Comparison of ENCODE assay signal across 9 cellular contexts in the genomic region with DNA sequence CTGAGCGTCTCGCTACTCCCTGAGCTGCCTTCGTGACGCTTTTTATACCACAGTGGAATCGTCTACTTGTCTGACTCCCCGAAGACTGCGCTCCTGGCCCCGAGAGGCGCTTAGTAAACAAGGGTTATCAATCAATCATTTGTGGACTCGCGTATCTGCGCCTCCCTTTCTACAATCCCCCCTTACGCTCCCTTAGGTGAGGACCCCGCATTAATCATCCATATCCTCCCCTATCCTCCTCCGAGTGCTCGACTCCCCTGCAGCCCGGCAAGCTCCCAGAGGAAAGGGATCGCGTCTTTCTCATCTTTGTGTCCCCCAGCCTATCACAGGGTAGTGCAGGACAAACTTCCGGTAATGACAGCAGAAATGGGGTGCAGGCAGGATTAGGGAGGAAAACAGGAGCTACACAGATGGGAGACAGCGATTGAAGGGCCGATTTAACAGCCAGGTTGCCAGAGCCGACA. TPM values are rescaled to one million over a fixed set of nuclear protein-coding genes. Genes with fewer than 3 reads are reported as not detected.
A peak's percentile ranks its signal among the peaks of the same experiment; 100 is the strongest.
DNase-seq lines count a peak whose midpoint lies in the region; ATAC-seq, FAIRE-seq and TF ChIP-seq lines count a peak whose summit lies in the region.
"Had no signal": no experiment of that assay in that cellular context is flagged by ENCODE, and none has a peak within 500 bp of the region (broad histone marks: within the 10 kb centered on the region; RNA-seq: fewer than 3 reads in every experiment).

No MANE protein-coding gene starts in this region.

- H3K79me2 ChIP-seq in trophoblast cell (ENCODE audit: control insufficient read depth, insufficient read depth, low read length, poor library complexity), result peaks cover 13% of the 10 kb centered on the region

- peak overlapping the region; percentile 70 for H2BK5ac ChIP-seq in trophoblast cell (ENCODE audit: low read depth, low read length, poor library complexity)

- DNase-seq in A673 (ENCODE audit: low spot score), result peak; percentile 47
- DNase-seq in GM04503 (ENCODE audit: low read depth), result peak; percentile 39
- DNase-seq in NCI-H748 (lab: John Stamatoyannopoulos, UW; ENCODE audit: unreplicated experiment), result peak; percentile 53
- peak; percentile 64 for DNase-seq in activated naive CD4-positive, alpha-beta T cell treated with anti-CD3 and anti-CD28 coated beads, Interleukin-2, amount 10 ng/mL, durations not matched to agents 7 days and 5 days
- peak in 1 of 2 donors; percentile 55 for DNase-seq in cardiac muscle cell (ENCODE audit: low read depth in 1 of 2, low spot score in 1 of 2)
- DNase-seq in trophoblast cell, result peak in 1 of 2 donors; percentile 72
- no peak for DNase-seq in frontal cortex (ENCODE audit: low spot score in 2 of 2)

- H3K9me3 Mint-ChIP-seq in activated naive CD4-positive, alpha-beta T cell treated with anti-CD3 and anti-CD28 coated beads, Interleukin-2, amount 10 ng/mL, durations not matched to agents 7 days and 5 days, result no peaks in the 10 kb centered on the region
- H3K9me3 Mint-ChIP-seq: IgD-negative memory B cell had no signal

- H3K4me1 Mint-ChIP-seq in activated naive CD4-positive, alpha-beta T cell treated with anti-CD3 and anti-CD28 coated beads, Interleukin-2, amount 10 ng/mL, durations not matched to agents 7 days and 5 days, result peaks cover 40% of the 10 kb centered on the region

- H3K9ac ChIP-seq in trophoblast cell (ENCODE audit: low read length), result peak overlapping the region; percentile 87

- H2AK5ac ChIP-seq in trophoblast cell (ENCODE audit: low read length), result peak overlapping the region; percentile 72

- no peak overlapping the region for H3K23ac ChIP-seq in trophoblast cell (ENCODE audit: low read length)

- H2BK120ac ChIP-seq in trophoblast cell (ENCODE audit: insufficient read depth, low read length, poor library complexity), result peak overlapping the region; percentile 64

- TF ChIP-seq CTCF in A673 (conservative IDR thresholded peaks at IDR 0.05; ENCODE audit: low read depth, low read length) (no peak), cardiac muscle cell (IDR thresholded peaks at IDR 0.05; ENCODE audit: low read depth, low read length) (no peak)

- CTCF ChIA-PET in A673 (lab: Charles Lee), result interaction anchor here (0.6 kb wide), 1 partner anchor 511 kb away, joined by 4 read pairs; no protein-coding TSS in a partner anchor
- CTCF ChIA-PET in activated naive CD4-positive, alpha-beta T cell treated with anti-CD3 and anti-CD28 coated beads, Interleukin-2, amount 10 ng/mL, durations not matched to agents 7 days and 5 days (lab: Charles Lee), result interaction anchor here (0.7 to 1.2 kb wide), 3 partner anchors 22 to 192 kb away, joined by 3 read pairs; no protein-coding TSS in a partner anchor

- H2BK12ac ChIP-seq in trophoblast cell (ENCODE audit: low read length), result no peak overlapping the region

- peak overlapping the region; percentile 80 for H2AFZ ChIP-seq in trophoblast cell (ENCODE audit: insufficient read depth, low read length, poor library complexity)

- no CpG with 5 or more reads among the region's 23 CpGs for WGBS in trophoblast cell (ENCODE audit: extremely low coverage, insufficient coverage, insufficient read length)

- H3K79me1 ChIP-seq in trophoblast cell (ENCODE audit: low read length), result peaks cover 14% of the 10 kb centered on the region

- H3K9me3 ChIP-seq in A673 (ENCODE audit: low read depth, low read length, poor library complexity, severe bottlenecking), result no peaks in the 10 kb centered on the region
- H3K9me3 ChIP-seq in cardiac muscle cell (ENCODE audit: low read depth), result no peaks in the 10 kb centered on the region
- no peaks in the 10 kb centered on the region for H3K9me3 ChIP-seq in trophoblast cell (ENCODE audit: insufficient read depth, low read depth, low read length)

- H3K18ac ChIP-seq in trophoblast cell (ENCODE audit: low read length), result peak overlapping the region; percentile 86

- H3K14ac ChIP-seq in trophoblast cell (ENCODE audit: low read length), result peak overlapping the region; percentile 87

- peak overlapping the region; percentile 28 for H3K4ac ChIP-seq in trophoblast cell (ENCODE audit: low read depth, low read length)

- peak overlapping the region; percentile 67 for H4K91ac ChIP-seq in trophoblast cell (ENCODE audit: low read depth, low read length)

- no peak for FAIRE-seq in frontal cortex (lab: Jason Lieb, UNC)

- H3K27me3 ChIP-seq in A673 (replicated peaks; ENCODE audit: insufficient read depth, low read depth, low read length, poor library complexity), result no peaks in the 10 kb centered on the region
- H3K27me3 ChIP-seq in cardiac muscle cell, result no peaks in the 10 kb centered on the region
- no peaks in the 10 kb centered on the region for H3K27me3 ChIP-seq in trophoblast cell (ENCODE audit: insufficient read depth, low read length)

- H4K12ac ChIP-seq in trophoblast cell (ENCODE audit: low read depth, low read length), result peak overlapping the region; percentile 68

- H3K4me3 ChIP-seq in A673 (ENCODE audit: low read depth, low read length, poor library complexity, severe bottlenecking) (peak overlapping the region; percentile 83), cardiac muscle cell (peak overlapping the region; percentile 81), trophoblast cell (ENCODE audit: low read depth, low read length) (peak overlapping the region; percentile 96)

- peak overlapping the region; percentile 80 for H3K27ac ChIP-seq in A673 (ENCODE audit: low read depth, low read length, poor library complexity, severe bottlenecking)
- H3K27ac ChIP-seq in cardiac muscle cell, result peak overlapping the region; percentile 94
- peak overlapping the region; percentile 72 for H3K27ac ChIP-seq in trophoblast cell (ENCODE audit: low read depth, low read length)

- peak overlapping the region; percentile 84 for H3K4me2 ChIP-seq in trophoblast cell (ENCODE audit: low read length)

- no TSS peak for BruUV-seq in A673 (replicated peaks; lab: Mats Ljungman, UMichigan)

- H3K4me1 ChIP-seq in A673 (ENCODE audit: insufficient read depth, low read length, poor library complexity, severe bottlenecking), result peaks cover 9% of the 10 kb centered on the region
- H3K4me1 ChIP-seq in cardiac muscle cell (ENCODE audit: low read depth), result peaks cover 14% of the 10 kb centered on the region
- peaks cover 0 to 5% of the 10 kb centered on the region in 2 experiments for H3K4me1 ChIP-seq in trophoblast cell (ENCODE audit: control insufficient read depth in 1 of 2, insufficient read depth in 2 of 2, low read length in 2 of 2)

- intact Hi-C loops in A673 (cut with micrococcal nuclease; ENCODE audit: unreplicated experiment), result no loop called here

- no peaks in the 10 kb centered on the region for H3K27me3 Mint-ChIP-seq in activated naive CD4-positive, alpha-beta T cell treated with anti-CD3 and anti-CD28 coated beads, Interleukin-2, amount 10 ng/mL, durations not matched to agents 7 days and 5 days
- H3K27me3 Mint-ChIP-seq: IgD-negative memory B cell had no signal

- no peaks in the 10 kb centered on the region for H3K36me3 ChIP-seq in A673 (ENCODE audit: insufficient read depth, low read length, poor library complexity, severe bottlenecking)
- H3K36me3 ChIP-seq in cardiac muscle cell, result no peaks in the 10 kb centered on the region
- peaks cover 0 to 2% of the 10 kb centered on the region in 2 experiments for H3K36me3 ChIP-seq in trophoblast cell (ENCODE audit: control insufficient read depth in 1 of 2, insufficient read depth in 2 of 2, low read length in 2 of 2)

- no peak overlapping the region for H3K4me3 Mint-ChIP-seq in activated naive CD4-positive, alpha-beta T cell treated with anti-CD3 and anti-CD28 coated beads, Interleukin-2, amount 10 ng/mL, durations not matched to agents 7 days and 5 days
- H3K4me3 Mint-ChIP-seq: IgD-negative memory B cell had no signal

- H3K27ac Mint-ChIP-seq in activated naive CD4-positive, alpha-beta T cell treated with anti-CD3 and anti-CD28 coated beads, Interleukin-2, amount 10 ng/mL, durations not matched to agents 7 days and 5 days, result no peak overlapping the region
- H3K27ac Mint-ChIP-seq: IgD-negative memory B cell had no signal

- peak; percentile 22 for ATAC-seq in HG02852 (IDR thresholded peaks at IDR 0.05; ENCODE audit: unreplicated experiment)

- peak overlapping the region; percentile 92 for H4K8ac ChIP-seq in trophoblast cell (ENCODE audit: low read depth, low read length)

- POLR2A ChIA-PET in A673 (lab: Charles Lee; ENCODE audit: low non-redundant PET), result interaction anchor here (0.7 kb wide), 1 partner anchor 749 kb away, joined by 3 read pairs; no protein-coding TSS in a partner anchor

- peaks cover 17% of the 10 kb centered on the region for H3K36me3 Mint-ChIP-seq in activated naive CD4-positive, alpha-beta T cell treated with anti-CD3 and anti-CD28 coated beads, Interleukin-2, amount 10 ng/mL, durations not matched to agents 7 days and 5 days

RNA-seq across cellular contexts. Expression of a gene that starts 0.5 kb away (rescaled TPM):
- total RNA-seq in A673 (2021) (73.5 and 82.1 TPM in 2 replicates), cardiac muscle cell (71.0 and 73.1 TPM in 2 replicates), frontal cortex (92.9 TPM)
- 330 and 350 TPM in 2 replicates for polyA plus RNA-seq in cardiac muscle cell
- polyA plus RNA-seq in trophoblast cell (2013), result 171 and 183 TPM in 2 replicates

RNA-seq across cellular contexts. Expression of a gene that starts 0.9 kb away (rescaled TPM):
- total RNA-seq in A673 (2021) (3.8 and 4.2 TPM in 2 replicates), cardiac muscle cell (5.7 and 10.1 TPM in 2 replicates), frontal cortex (4.9 TPM)
- 8.2 and 14.4 TPM in 2 replicates for polyA plus RNA-seq in cardiac muscle cell
- 1.7 and 1.9 TPM in 2 replicates for polyA plus RNA-seq in trophoblast cell (2013)

RNA-seq across cellular contexts. Expression of a gene that starts 34.5 kb away (rescaled TPM):
- total RNA-seq in A673 (2021), result not detected in 2 replicates
- total RNA-seq in cardiac muscle cell, result not detected in 2 replicates
- not detected in 2 replicates for polyA plus RNA-seq in cardiac muscle cell
- not detected in 2 replicates for polyA plus RNA-seq in trophoblast cell (2013)
- not detected for total RNA-seq in frontal cortex
- polyA plus RNA-seq: IgD-negative memory B cell had no signal

Comparison
In these comparisons a context has a peak if more than half of its experiments do, and no peak if none do; other contexts are left out.
1. DNase-seq: peak in A673 (single experiment), GM04503 (single experiment), NCI-H748 (single experiment) and activated naive CD4-positive, alpha-beta T cell treated with anti-CD3 and anti-CD28 coated beads, Interleukin-2, amount 10 ng/mL, durations not matched to agents 7 days and 5 days (single experiment); none in frontal cortex (0 of 2).
2. Peak in every context shown above with its lines, with median percentiles within 50 percentile points of each other: H3K27ac ChIP-seq and H3K4me3 ChIP-seq.